ENCODE assay signal across 22 cellular contexts in the genomic region with DNA sequence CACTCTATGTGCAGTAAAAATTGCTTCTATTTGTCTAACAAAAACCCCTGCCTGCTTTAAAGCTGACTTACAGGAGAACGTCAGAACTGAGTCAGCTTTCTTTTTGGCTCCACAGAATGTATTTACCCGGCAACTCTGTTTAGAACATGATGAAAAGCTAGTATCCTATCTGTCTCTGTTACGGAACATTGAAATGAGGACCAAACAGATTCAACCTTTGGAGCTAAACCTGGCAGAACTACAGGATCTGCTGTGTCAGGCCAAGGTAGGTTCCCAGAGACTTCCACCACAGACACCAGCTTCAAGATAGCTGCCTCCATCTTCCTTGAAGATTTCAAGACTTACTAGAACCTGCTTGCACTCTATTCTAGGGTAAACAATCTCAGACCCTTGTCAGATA.
A peak's percentile ranks its signal among the peaks of the same experiment; 100 is the strongest.
DNase-seq lines count a peak whose midpoint lies in the region; ATAC-seq, FAIRE-seq and TF ChIP-seq lines count a peak whose summit lies in the region.
"Had no signal": no experiment of that assay in that cellular context is flagged by ENCODE, and none has a peak within 500 bp of the region (broad histone marks: within the 10 kb centered on the region; RNA-seq: fewer than 3 reads in every experiment).

No MANE protein-coding gene starts in this region.

- DNase-seq in HepG2 (ENCODE audit: low spot score) (no peak), right lobe of liver (peak in 1 of 3 donors; percentile 55), MCF 10A (ENCODE audit: unreplicated experiment) (no peak), smooth muscle cell (lab: John Stamatoyannopoulos, UW; ENCODE audit: unreplicated experiment) (no peak), KBM-7 (no peak)
- DNase-seq in central memory CD8-positive, alpha-beta T cell (ENCODE audit: low spot score in 2 of 2) = no peak
- DNase-seq: BE2C; Caco-2; DMS 273 treated with DMSO at 0.1 percent for 48 hours; DMS79 treated with DMSO at 0.1 percent for 48 hours; Kasumi-1; NCI-H1092; NCI-H1436 treated with DMSO at 0.1 percent for 48 hours; NCI-H1930; NCI-H2227 treated with DMSO at 0.1 percent for 48 hours; NCI-H510A; NCI-H748 treated with DMSO at 0.1 percent for 48 hours; NK-92 treated with Interleukin-12 subunit alpha and Interleukin-12 subunit beta, amount 100 ng/mL, for 24 hours; SIG-M5; SK-N-SH had no signal

- H3K27me3 ChIP-seq in liver (ENCODE audit: control insufficient read depth in 4 of 4, insufficient read depth in 4 of 4, low read length in 3 of 4) (no peaks in the 10 kb centered on the region), HepG2 (ENCODE audit: control insufficient read depth in 1 of 2, insufficient read depth in 2 of 2, low read length in 2 of 2) (no peaks in the 10 kb centered on the region), right lobe of liver (no peaks in the 10 kb centered on the region), smooth muscle cell (ENCODE audit: low read depth) (no peaks in the 10 kb centered on the region)
- H3K27me3 ChIP-seq: BE2C had no signal

- intact Hi-C loops in HepG2 (cut with micrococcal nuclease; ENCODE audit: unreplicated experiment) (no loop called here), right lobe of liver (cut with DNase I) (no loop called here), MCF 10A (cut with micrococcal nuclease) (no loop called here)

- in situ Hi-C loops in HepG2 (cut with HindIII; ENCODE audit: extremely low pct_ligation_motif_present, low pct_unique_long_range_greater_than_20kb) (no loop called here), KBM-7 (cut with MboI; ENCODE audit: low pct_unique_long_range_greater_than_20kb, low sequenced_read_pairs) (no loop called here)

- TF ChIP-seq CTCF in liver (IDR thresholded peaks at IDR 0.05; ENCODE audit: low read depth, low read length, missing input control) (no peak), HepG2 (CRISPR knock-in tag; IDR thresholded peaks at IDR 0.05) (no peak), right lobe of liver (IDR thresholded peaks at IDR 0.05) (no peak), MCF 10A (IDR thresholded peaks at IDR 0.05; ENCODE audit: unreplicated experiment) (no peak), smooth muscle cell (IDR thresholded peaks at IDR 0.05; ENCODE audit: borderline replicate concordance, insufficient read depth, poor library complexity, severe bottlenecking) (no peak)

- H4K20me1 ChIP-seq in HepG2 (ENCODE audit: insufficient read depth, low read length) (no peaks in the 10 kb centered on the region), smooth muscle cell (ENCODE audit: low read depth) (no peaks in the 10 kb centered on the region)

- H3K4me2 ChIP-seq in HepG2 (ENCODE audit: low read depth, low read length) = no peak overlapping the region
- no peak overlapping the region for H3K4me2 ChIP-seq in smooth muscle cell
- H3K4me2 ChIP-seq: SK-N-SH had no signal

- 38% methylated on average over 3 of the region's 3 CpGs for WGBS in liver
- 98% methylated on average over 3 of the region's 3 CpGs for WGBS in HepG2 (ENCODE audit: low lambda C conversion rate)
- 30% methylated on average over 3 of the region's 3 CpGs for WGBS in right lobe of liver (ENCODE audit: insufficient coverage, low coverage, low lambda C conversion rate, missing lambda C conversion rate)
- WGBS in smooth muscle cell (ENCODE audit: low lambda C conversion rate) = 97% methylated on average over 3 of the region's 3 CpGs

- H3K9me3 ChIP-seq in liver (ENCODE audit: control insufficient read depth in 4 of 4, low read length in 3 of 4) (no peaks in the 10 kb centered on the region), HepG2 (ENCODE audit: low read length) (no peaks in the 10 kb centered on the region), right lobe of liver (no peaks in the 10 kb centered on the region), smooth muscle cell (replicated peaks; ENCODE audit: low read depth) (no peaks in the 10 kb centered on the region)
- H3K9me3 ChIP-seq: BE2C, Caco-2, SK-N-SH had no signal

- H3K36me3 ChIP-seq in liver (ENCODE audit: control insufficient read depth in 4 of 4, insufficient read depth in 3 of 4, low read depth in 1 of 4, low read length in 3 of 4) (peaks cover 12 to 41% (median 25%) of the 10 kb centered on the region in 4 donors), HepG2 (replicated peaks in 1 of 2; ENCODE audit: control insufficient read depth in 1 of 2, insufficient read depth in 2 of 2, low read length in 2 of 2) (peaks cover 9 to 57% of the 10 kb centered on the region in 2 experiments), right lobe of liver (peaks cover 0 to 41% (median 16%) of the 10 kb centered on the region in 4 donors), smooth muscle cell (ENCODE audit: low read depth) (peaks cover 10% of the 10 kb centered on the region)
- H3K36me3 ChIP-seq: BE2C had no signal

- H3K4me1 ChIP-seq in liver (ENCODE audit: control insufficient read depth in 4 of 4, insufficient read depth in 4 of 4, low read length in 3 of 4) = peaks cover 0 to 12% (median 4%) of the 10 kb centered on the region in 4 donors
- no peaks in the 10 kb centered on the region for H3K4me1 ChIP-seq in HepG2 (ENCODE audit: insufficient read depth, low read length)
- peaks cover 0 to 20% (median 6%) of the 10 kb centered on the region in 4 donors for H3K4me1 ChIP-seq in right lobe of liver
- H3K4me1 ChIP-seq in smooth muscle cell (ENCODE audit: low read depth) = no peaks in the 10 kb centered on the region
- H3K4me1 ChIP-seq: BE2C had no signal

- CTCF ChIA-PET in HepG2 (lab: Yijun Ruan, JAX; ENCODE audit: low intra/inter-chr PET ratio, low total read pairs) (no interaction called here), MCF 10A (lab: Yijun Ruan, JAX) (interaction anchor here (0.6 to 0.9 kb wide), 2 partner anchors 79 to 245 kb away, joined by 3 to 4 read pairs; no protein-coding TSS in a partner anchor)

- H3K27ac ChIP-seq in liver (ENCODE audit: low read depth in 1 of 2, low read length in 2 of 2) (no peak overlapping the region), HepG2 (ENCODE audit: extremely low read length, insufficient read depth, low read length) (no peak overlapping the region), right lobe of liver (peak overlapping the region in 2 of 3 donors; percentile 31 to 32), smooth muscle cell (ENCODE audit: low read depth) (no peak overlapping the region)

- peak overlapping the region; percentile 75 for H3K27ac Mint-ChIP-seq in central memory CD8-positive, alpha-beta T cell (ENCODE audit: low read depth)
- no peak overlapping the region for H3K27ac Mint-ChIP-seq in MCF 10A (ENCODE audit: low read depth, unreplicated experiment)

- H3K4me3 ChIP-seq in liver (ENCODE audit: low read depth in 1 of 3, low read length in 3 of 3) = no peak overlapping the region
- H3K4me3 ChIP-seq in HepG2 (replicated peaks in 1 of 3; ENCODE audit: insufficient read depth in 1 of 3, low read depth in 2 of 3, low read length in 3 of 3) = no peak overlapping the region
- H3K4me3 ChIP-seq in right lobe of liver = no peak overlapping the region
- H3K4me3 ChIP-seq in smooth muscle cell = no peak overlapping the region

- H3K27me3 Mint-ChIP-seq in central memory CD8-positive, alpha-beta T cell = no peaks in the 10 kb centered on the region
- no peaks in the 10 kb centered on the region for H3K27me3 Mint-ChIP-seq in MCF 10A (ENCODE audit: insufficient read depth, unreplicated experiment)

- no peaks in the 10 kb centered on the region for H3F3A ChIP-seq in smooth muscle cell (ENCODE audit: low read depth)

- no peak overlapping the region for H2AFZ ChIP-seq in HepG2 (ENCODE audit: low read length)
- H2AFZ ChIP-seq in smooth muscle cell (ENCODE audit: low read depth) = no peak overlapping the region

- no peaks in the 10 kb centered on the region for H3K9me3 Mint-ChIP-seq in central memory CD8-positive, alpha-beta T cell
- no peaks in the 10 kb centered on the region for H3K9me3 Mint-ChIP-seq in MCF 10A (ENCODE audit: unreplicated experiment)

- H3K9ac ChIP-seq in liver (ENCODE audit: low read depth in 1 of 2, low read length in 2 of 2) (no peak overlapping the region), HepG2 (ENCODE audit: insufficient read depth, low read depth, low read length) (no peak overlapping the region), smooth muscle cell (ENCODE audit: low read depth) (no peak overlapping the region)
- H3K9ac ChIP-seq: SK-N-SH had no signal

- H3K4me1 Mint-ChIP-seq in central memory CD8-positive, alpha-beta T cell = peaks cover 38% of the 10 kb centered on the region
- no peaks in the 10 kb centered on the region for H3K4me1 Mint-ChIP-seq in MCF 10A (ENCODE audit: insufficient read depth, unreplicated experiment)

- no peak for TF ChIP-seq EP300 in HepG2 (IDR thresholded peaks at IDR 0.05; ENCODE audit: low read depth in 2 of 2, low read length in 2 of 2)
- TF ChIP-seq EP300 in HepG2 (CRISPR knock-in tag; IDR thresholded peaks at IDR 0.05; ENCODE audit: borderline replicate concordance) = no peak

- BruUV-seq in HepG2 (replicated peaks; lab: Mats Ljungman, UMichigan) (no TSS peak), MCF 10A (replicated peaks; lab: Mats Ljungman, UMichigan) (no TSS peak)

- H3K79me2 ChIP-seq in HepG2 (ENCODE audit: insufficient read depth, low read length) = no peaks in the 10 kb centered on the region
- H3K79me2 ChIP-seq in smooth muscle cell (ENCODE audit: low read depth) = no peaks in the 10 kb centered on the region

- ATAC-seq in HepG2 = no peak
- ATAC-seq in central memory CD8-positive, alpha-beta T cell (replicated peaks; ENCODE audit: extremely low read depth, poor library complexity, severe bottlenecking) = no peak
- peak; percentile 59 to 93 (median 79) for ATAC-seq in right lobe of liver
- ATAC-seq: Panc1 had no signal

- TF ChIP-seq RAD21 in liver (IDR thresholded peaks at IDR 0.05) (peak; percentile 24 to 34), HepG2 (CRISPR knock-in tag; IDR thresholded peaks at IDR 0.05) (no peak)

- no peak for TF ChIP-seq POLR2A in HepG2 (IDR thresholded peaks at IDR 0.05; ENCODE audit: insufficient read depth in 1 of 2, low read depth in 2 of 2, low read length in 2 of 2)
- TF ChIP-seq POLR2A in right lobe of liver (IDR thresholded peaks at IDR 0.05) = no peak

- POLR2A ChIA-PET in HepG2 (lab: Yijun Ruan, JAX) (no interaction called here), MCF 10A (lab: Yijun Ruan, JAX) (no interaction called here)

- no peak for FAIRE-seq in HepG2 (lab: Jason Lieb, UNC)

- H3K4me3 Mint-ChIP-seq in central memory CD8-positive, alpha-beta T cell = no peak overlapping the region
- H3K4me3 Mint-ChIP-seq in MCF 10A (ENCODE audit: unreplicated experiment) = no peak overlapping the region

- H3K36me3 Mint-ChIP-seq in central memory CD8-positive, alpha-beta T cell (ENCODE audit: insufficient read depth) = peaks cover 83% of the 10 kb centered on the region
- H3K36me3 Mint-ChIP-seq in MCF 10A (ENCODE audit: insufficient read depth, unreplicated experiment) = peaks cover 80% of the 10 kb centered on the region

TF ChIP-seq in liver, 16 proteins besides CTCF, POLR2A, EP300 and RAD21 (continues in another document):
- peak; percentile 16 for TF ChIP-seq HNF4G (IDR thresholded peaks at IDR 0.05)
- peak in 1 of 2 donors; percentile 44 for TF ChIP-seq RXRA (IDR thresholded peaks at IDR 0.05)
- no peak for TF ChIP-seq EGR1 (IDR thresholded peaks at IDR 0.05; ENCODE audit: low read depth in 2 of 2)
- TF ChIP-seq FOXA1 (IDR thresholded peaks at IDR 0.05) = no peak

TF ChIP-seq in HepG2, 621 proteins besides CTCF, POLR2A, EP300 and RAD21 (continues in another document):
- TF ChIP-seq ARNT2 (CRISPR knock-in tag; IDR thresholded peaks at IDR 0.05; ENCODE audit: low read depth) (no peak), SRSF4 (IDR thresholded peaks at IDR 0.05; ENCODE audit: low read depth, low read length, poor library complexity, severe bottlenecking) (no peak)

Comparison
In these comparisons a context has a peak if more than half of its experiments do, and no peak if none do; other contexts are left out.
1. H3K27ac ChIP-seq: peak in right lobe of liver (2 of 3); none in liver (0 of 2), HepG2 (single experiment) and smooth muscle cell (single experiment).
2. ATAC-seq: peak in right lobe of liver (4 of 4); none in HepG2 (single experiment) and central memory CD8-positive, alpha-beta T cell (single experiment).